ENCODE assay signal across 10 cellular contexts in the genomic region with DNA sequence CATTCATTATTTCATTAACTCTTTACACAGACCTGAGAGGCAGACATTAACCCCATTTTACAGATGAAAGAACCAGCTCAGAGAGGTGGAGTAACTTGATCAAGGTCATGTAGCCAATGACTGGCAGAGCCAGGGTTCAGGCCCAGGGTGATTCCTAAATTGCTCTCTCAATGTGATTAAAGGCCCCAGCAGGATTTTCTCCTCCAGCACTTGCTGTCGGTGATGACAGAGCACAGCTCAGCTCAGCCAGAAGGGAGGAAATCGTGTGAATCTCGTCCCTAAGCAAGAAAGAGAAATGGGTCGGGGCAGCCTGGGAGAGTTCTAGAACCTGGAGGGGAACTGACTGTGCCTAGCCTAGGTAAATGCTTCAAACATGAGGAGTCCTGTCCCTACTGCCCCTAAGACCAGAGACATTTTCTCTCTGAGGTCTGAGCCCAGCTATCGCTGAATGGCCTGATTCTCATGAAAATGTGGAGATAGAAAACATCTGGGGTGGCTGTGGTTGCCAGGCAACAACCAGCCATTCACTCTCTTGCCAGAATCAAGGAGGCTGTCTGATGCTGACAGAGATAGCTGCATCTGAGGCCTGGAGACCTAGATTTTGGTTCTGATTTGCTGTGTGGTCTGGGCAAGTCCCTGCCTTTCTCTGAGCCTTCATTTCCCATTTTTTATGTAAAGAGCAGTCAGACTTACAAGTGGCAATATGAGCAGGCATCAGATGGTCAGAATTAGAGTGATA. TPM values are rescaled to one million over a fixed set of nuclear protein-coding genes. Genes with fewer than 3 reads are reported as not detected.
DNase-seq lines count a peak whose midpoint lies in the region; ATAC-seq, FAIRE-seq and TF ChIP-seq lines count a peak whose summit lies in the region.
"Had no signal": no experiment of that assay in that cellular context is flagged by ENCODE, and none has a peak within 500 bp of the region (broad histone marks: within the 10 kb centered on the region; RNA-seq: fewer than 3 reads in every experiment).

No MANE protein-coding gene starts in this region.

- CTCF ChIA-PET in H1 (lab: Charles Lee; ENCODE audit: partially characterized antibody) = interaction anchor here (0.7 to 1.5 kb wide), 8 partner anchors 8 to 98 kb away, joined by 3 to 5 read pairs (median 4); a partner anchor contains a TSS

- peak overlapping the region; percentile 14 for H3K4me3 Mint-ChIP-seq in T-helper 1 cell treated with Interleukin-12 subunit alpha and Interleukin-12 subunit beta and Interleukin-4 antibody, amounts not matched to agents 30 μg/mL and 1 μg/mL, for 36 hours

- peak overlapping the region; percentile 75 for H2BK20ac ChIP-seq in H1 (ENCODE audit: low read length)

- H3K27me3 Mint-ChIP-seq in T-helper 1 cell treated with Interleukin-12 subunit alpha and Interleukin-12 subunit beta and Interleukin-4 antibody, amounts not matched to agents 30 μg/mL and 1 μg/mL, for 36 hours (ENCODE audit: low read depth) = no peaks in the 10 kb centered on the region

- no peaks in the 10 kb centered on the region for H3K23me2 ChIP-seq in H1 (ENCODE audit: low read depth, low read length)

- H3K23ac ChIP-seq in H1 (ENCODE audit: insufficient read length) = no peak overlapping the region

- no peaks in the 10 kb centered on the region for H4K20me1 ChIP-seq in H1 (replicated peaks in 1 of 2; ENCODE audit: control insufficient read depth in 1 of 2, insufficient read depth in 2 of 2, low read length in 2 of 2)

- H3K14ac ChIP-seq in H1 (ENCODE audit: insufficient read length) = no peak overlapping the region

- H3K4me2 ChIP-seq in H1 (ENCODE audit: insufficient read depth in 1 of 2, low read depth in 2 of 2, low read length in 2 of 2) = peak overlapping the region; percentile 23 to 45

- peaks cover 0 to 2% (median 0%) of the 10 kb centered on the region in 4 experiments; a peak in 1 of 7 replicates for H3K27me3 ChIP-seq in H1 (replicated peaks in 1 of 4; ENCODE audit: control insufficient read depth in 3 of 4, extremely low read depth in 1 of 4, insufficient read depth in 3 of 4, low read length in 3 of 4)
- H3K27me3 ChIP-seq: suprapubic skin had no signal

- no peak for TF ChIP-seq POLR2A in H1 (IDR thresholded peaks at IDR 0.05; ENCODE audit: control extremely low read depth in 1 of 2, low read depth in 2 of 2, low read length in 2 of 2)

- no peak overlapping the region for H2BK120ac ChIP-seq in H1 (replicated peaks; ENCODE audit: low read depth, low read length)

- H3K4me3 ChIP-seq in H1 (ENCODE audit: extremely low read depth in 1 of 4, insufficient read depth in 2 of 4, low read depth in 3 of 4, low read length in 4 of 4) (no peak overlapping the region), skin epidermis (no peak overlapping the region)
- H3K4me3 ChIP-seq: suprapubic skin had no signal

- no peak for TF ChIP-seq CTCF in H1 (IDR thresholded peaks at IDR 0.05; ENCODE audit: control extremely low read depth in 1 of 3, insufficient read depth in 1 of 3, low read depth in 1 of 3, low read length in 3 of 3)

- no peaks in the 10 kb centered on the region for H3K79me1 ChIP-seq in H1 (ENCODE audit: low read depth, low read length)

- H3K4me1 Mint-ChIP-seq in T-helper 1 cell treated with Interleukin-12 subunit alpha and Interleukin-12 subunit beta and Interleukin-4 antibody, amounts not matched to agents 30 μg/mL and 1 μg/mL, for 36 hours (ENCODE audit: low read depth) = peaks cover 73% of the 10 kb centered on the region

- no peak overlapping the region for H4K8ac ChIP-seq in H1 (ENCODE audit: extremely low read depth, insufficient read depth, low read length)

- peak; percentile 43 for ATAC-seq in GM18868 (IDR thresholded peaks at IDR 0.05; ENCODE audit: unreplicated experiment)

- H2AFZ ChIP-seq in H1 (ENCODE audit: low read length) = 0 out of 2 replicates have a peak overlapping the region, but pooled peaks have one; percentile 35

- H3K9me3 ChIP-seq in H1 (ENCODE audit: insufficient read depth in 2 of 2, low read depth in 1 of 2, low read length in 1 of 2) = no peaks in the 10 kb centered on the region
- H3K9me3 ChIP-seq: suprapubic skin had no signal

- WGBS in H1 (ENCODE audit: extremely low coverage in 1 of 2, insufficient coverage in 1 of 2, insufficient read length in 1 of 2, insufficient replicate concordance in 2 of 2, low coverage in 1 of 2, low lambda C conversion rate in 2 of 2, missing lambda C conversion rate in 1 of 2), 2 experiments = 28% methylated on average over 5 of the region's 5 CpGs; no CpG with 5 or more reads in 1 of the 2 experiments

- H3K4ac ChIP-seq in H1 (replicated peaks; ENCODE audit: insufficient read length, low read depth, low read length) = no peak overlapping the region

- H3K4me1 ChIP-seq in H1 (replicated peaks in 1 of 4; ENCODE audit: control insufficient read depth in 3 of 4, insufficient read depth in 4 of 4, low read length in 3 of 4) = peaks cover 8 to 20% (median 10%) of the 10 kb centered on the region in 4 experiments; a peak in 6 of 7 replicates

- peak overlapping the region; percentile 1 for H4K91ac ChIP-seq in H1 (replicated peaks; ENCODE audit: insufficient read length, low read length)

- peak overlapping the region in 1 of 4 experiments; percentile 4; a peak in 1 of 7 replicates for H3K9ac ChIP-seq in H1 (replicated peaks in 1 of 4; ENCODE audit: extremely low read depth in 1 of 4, low read depth in 3 of 4, low read length in 3 of 4)

- POLR2A ChIA-PET in H1 (lab: Charles Lee; ENCODE audit: partially characterized antibody) = interaction anchor here (0.9 to 2.3 kb wide), 6 partner anchors 9 to 29 kb away, joined by 3 to 11 read pairs (median 4); a partner anchor contains a TSS

- H3K36me3 ChIP-seq in H1 (ENCODE audit: control insufficient read depth in 2 of 4, insufficient read depth in 4 of 4, low read length in 3 of 4) = no peaks in the 10 kb centered on the region
- H3K36me3 ChIP-seq: suprapubic skin had no signal

- TF ChIP-seq EP300 in H1 (IDR thresholded peaks at IDR 0.05; ENCODE audit: borderline replicate concordance in 1 of 2, low read depth in 2 of 2, low read length in 2 of 2) = no peak

- H3K27ac ChIP-seq in H1 (ENCODE audit: low read depth, low read length) (peak overlapping the region; percentile 48; the same call in 1 of the 2 replicates), skin epidermis (peak overlapping the region in 17 of 21 experiments; percentile 3 to 71 (median 44))
- H3K27ac ChIP-seq: suprapubic skin had no signal

- H2AK5ac ChIP-seq in H1 (ENCODE audit: low read depth, low read length) = no peak overlapping the region

- H3K56ac ChIP-seq in H1 (replicated peaks; ENCODE audit: insufficient read length, low read depth, low read length) = no peak overlapping the region

- 0 out of 2 replicates have a peak overlapping the region, but pooled peaks have one; percentile 27 for H3K18ac ChIP-seq in H1 (ENCODE audit: extremely low read depth, low read length)

- H3K36me3 Mint-ChIP-seq in T-helper 1 cell treated with Interleukin-12 subunit alpha and Interleukin-12 subunit beta and Interleukin-4 antibody, amounts not matched to agents 30 μg/mL and 1 μg/mL, for 36 hours (ENCODE audit: low read depth) = peaks cover 17% of the 10 kb centered on the region

- H4K5ac ChIP-seq in H1 (ENCODE audit: insufficient read length, low read depth, low read length) = no peak overlapping the region

- H2BK12ac ChIP-seq in H1 (ENCODE audit: low read depth, low read length) = no peak overlapping the region

- H2BK15ac ChIP-seq in H1 (ENCODE audit: low read length) = no peak overlapping the region

- H2BK5ac ChIP-seq in H1 (ENCODE audit: low read depth, low read length) = peak overlapping the region; percentile 49; the same call in 1 of the 2 replicates

- no peak for DNase-seq in H1 (ENCODE audit: low read depth in 1 of 2, low spot score in 2 of 2)
- DNase-seq in NCI-H774 (lab: John Stamatoyannopoulos, UW) = no peak
- no peak for DNase-seq in foreskin melanocyte
- DNase-seq in GM19238 (ENCODE audit: insufficient read length, low spot score) = no peak
- DNase-seq: NCI-H1105 had no signal

- H3K9me3 Mint-ChIP-seq in T-helper 1 cell treated with Interleukin-12 subunit alpha and Interleukin-12 subunit beta and Interleukin-4 antibody, amounts not matched to agents 30 μg/mL and 1 μg/mL, for 36 hours = peaks cover 3% of the 10 kb centered on the region

- peak overlapping the region; percentile 91 for H3K27ac Mint-ChIP-seq in T-helper 1 cell treated with Interleukin-12 subunit alpha and Interleukin-12 subunit beta and Interleukin-4 antibody, amounts not matched to agents 30 μg/mL and 1 μg/mL, for 36 hours

- FAIRE-seq in H1 (lab: Jason Lieb, UNC) = peak; percentile 36
- FAIRE-seq: astrocyte had no signal

- no peak for TF ChIP-seq RAD21 in H1 (IDR thresholded peaks at IDR 0.05 in 1 of 2, conservative IDR thresholded peaks at IDR 0.05 in 1 of 2; ENCODE audit: low read depth in 2 of 2, low read length in 2 of 2)

- no peaks in the 10 kb centered on the region for H3K79me2 ChIP-seq in H1 (ENCODE audit: control insufficient read depth in 1 of 2, insufficient read depth in 2 of 2, low read length in 2 of 2)

TF ChIP-seq in H1, 55 proteins besides CTCF, POLR2A, EP300 and RAD21 (continues in another document):
- no peak for TF ChIP-seq SP4 (IDR thresholded peaks at IDR 0.05; ENCODE audit: low read length)
- TF ChIP-seq SP1 (IDR thresholded peaks at IDR 0.05; ENCODE audit: low read depth, low read length) = 0 out of 2 replicates have a peak, but pooled peaks have one; percentile 32
- TF ChIP-seq ASH2L (IDR thresholded peaks at IDR 0.05; ENCODE audit: low read length) = peak; percentile 37
- TF ChIP-seq NANOG (IDR thresholded peaks at IDR 0.05; ENCODE audit: insufficient read depth, low read depth, low read length, poor library complexity, severe bottlenecking) = peak; percentile 3

RNA-seq across cellular contexts. Expression of a gene that starts 19.6 kb away (rescaled TPM):
- total RNA-seq in H1 (2021; fragmentation: NEBNext Ultra II Directional; extraction: Animal tissue kit (Norgen Biotek cat#: 25700)) = 10.4 and 11.2 TPM in 2 replicates
- 9.2 and 9.8 TPM in 2 replicates for polyA plus RNA-seq in H1 (2011; rRNA removed)
- 10.5 TPM for polyA plus RNA-seq in H1 (2011; cell fraction: cytosol; rRNA removed)
- 7.4 TPM for polyA plus RNA-seq in H1 (2011; cell fraction: nucleus; rRNA removed)
- 9.1 to 12.2 TPM (median 11.8 TPM) in 4 replicates for polyA plus RNA-seq in H1 (2012, experiment 1 of 2)
- polyA plus RNA-seq in H1 (2012, experiment 2 of 2) = 9.2 TPM
- 5.0 TPM for polyA plus RNA-seq in H1 (2013, experiment 1 of 2)
- 5.2 TPM for polyA plus RNA-seq in H1 (2013, experiment 2 of 2)
- 15.3 and 17.4 TPM in 2 replicates for polyA minus RNA-seq in H1 (2011; rRNA and poly(A)+ RNA removed)
- polyA minus RNA-seq in H1 (2011; cell fraction: cytosol; rRNA and poly(A)+ RNA removed) = 9.8 TPM
- 9.0 TPM for polyA minus RNA-seq in H1 (2011; cell fraction: nucleus; rRNA and poly(A)+ RNA removed)

RNA-seq across cellular contexts. Expression of a gene that starts 52.4 kb away (rescaled TPM):
- 127 and 137 TPM in 2 replicates for total RNA-seq in H1 (2021; fragmentation: NEBNext Ultra II Directional; extraction: Animal tissue kit (Norgen Biotek cat#: 25700))
- 92.3 and 110 TPM in 2 replicates for polyA plus RNA-seq in H1 (2011; rRNA removed)
- polyA plus RNA-seq in H1 (2011; cell fraction: cytosol; rRNA removed) = 188 TPM
- polyA plus RNA-seq in H1 (2011; cell fraction: nucleus; rRNA removed) = 91.1 TPM
- 119 to 218 TPM (median 127 TPM) in 4 replicates for polyA plus RNA-seq in H1 (2012, experiment 1 of 2)
- polyA plus RNA-seq in H1 (2012, experiment 2 of 2) = 68.7 TPM
- 98.5 TPM for polyA plus RNA-seq in H1 (2013, experiment 1 of 2)
- polyA plus RNA-seq in H1 (2013, experiment 2 of 2) = 94.1 TPM
- 43.3 and 54.5 TPM in 2 replicates for polyA minus RNA-seq in H1 (2011; rRNA and poly(A)+ RNA removed)
- 53.7 TPM for polyA minus RNA-seq in H1 (2011; cell fraction: cytosol; rRNA and poly(A)+ RNA removed)
- polyA minus RNA-seq in H1 (2011; cell fraction: nucleus; rRNA and poly(A)+ RNA removed) = 68.6 TPM
